10 cellular contexts compared by ENCODE assay signal in genomic region chr20:38134427-38135281, GRCh38. TPM values are rescaled to one million over a fixed set of nuclear protein-coding genes. Genes with fewer than 3 reads are reported as not detected.
DNase-seq lines count a peak whose midpoint lies in the region; ATAC-seq and TF ChIP-seq lines count a peak whose summit lies in the region.
"Had no signal": no experiment of that assay in that cellular context is flagged by ENCODE, and none has a peak within 500 bp of the region (broad histone marks: within the 10 kb centered on the region; RNA-seq: fewer than 3 reads in every experiment).

No MANE protein-coding gene starts in this region.

- no peak overlapping the region for H3K4me3 ChIP-seq in fibroblast of the aortic adventitia (ENCODE audit: low read depth, low read length)

- peak overlapping the region; percentile 80 for H3K27ac Mint-ChIP-seq in osteocyte (ENCODE audit: unreplicated experiment)
- H3K27ac Mint-ChIP-seq: memory B cell had no signal

- no peak overlapping the region for H3K4me3 Mint-ChIP-seq in osteocyte (ENCODE audit: unreplicated experiment)
- H3K4me3 Mint-ChIP-seq: memory B cell had no signal

- peaks cover 4% of the 10 kb centered on the region for H3K36me3 Mint-ChIP-seq in osteocyte (ENCODE audit: unreplicated experiment)
- H3K36me3 Mint-ChIP-seq: memory B cell had no signal

- peaks cover 43% of the 10 kb centered on the region for H3K4me1 Mint-ChIP-seq in osteocyte (ENCODE audit: unreplicated experiment)

- no peaks in the 10 kb centered on the region for H3K9me3 Mint-ChIP-seq in osteocyte (ENCODE audit: unreplicated experiment)
- H3K9me3 Mint-ChIP-seq: memory B cell had no signal

- no peak for ATAC-seq in GM21528 (IDR thresholded peaks at IDR 0.05; ENCODE audit: low FRiP score, unreplicated experiment)

- H3K27me3 Mint-ChIP-seq in osteocyte (ENCODE audit: unreplicated experiment) = no peaks in the 10 kb centered on the region
- H3K27me3 Mint-ChIP-seq: memory B cell had no signal

- DNase-seq in ELF-1 (ENCODE audit: low read depth, low spot score) (peak; percentile 84), SW 1271 (lab: John Stamatoyannopoulos, UW) (peak; percentile 68 to 86), fibroblast of the aortic adventitia (ENCODE audit: low read depth) (peak; percentile 72), osteocyte (ENCODE audit: extremely low spot score, unreplicated experiment) (no peak), OCI-M2 (lab: John Stamatoyannopoulos, UW; ENCODE audit: unreplicated experiment) (no peak), D341Med (ENCODE audit: low spot score) (no peak)
- no peak for DNase-seq in effector CD8-positive, alpha-beta T cell (lab: John Stamatoyannopoulos, UW)
- DNase-seq: DND-41 had no signal

- no peak for TF ChIP-seq CTCF in fibroblast of the aortic adventitia (IDR thresholded peaks at IDR 0.05; ENCODE audit: insufficient read depth, low read length)
- TF ChIP-seq CTCF in osteocyte (IDR thresholded peaks at IDR 0.05) = no peak

RNA-seq across cellular contexts. Expression of gene TGM2, which starts 30.4 kb away (rescaled TPM):
- total RNA-seq in fibroblast of the aortic adventitia (ENCODE audit: low replicate concordance) = 6.0 and 117 TPM in 2 replicates
- 29.2 and 32.7 TPM in 2 replicates for total RNA-seq in osteocyte

Comparison
In these comparisons a context has a peak if more than half of its experiments do, and no peak if none do; other contexts are left out.
1. DNase-seq: peak in ELF-1 (single experiment), SW 1271 (2 of 2) and fibroblast of the aortic adventitia (single experiment); none in osteocyte (single experiment), effector CD8-positive, alpha-beta T cell (single experiment), OCI-M2 (single experiment) and D341Med (single experiment).